Comparison of ENCODE assay signal across 15 cellular contexts in genomic region chr6:15817100-15817499, GRCh38.
DNase-seq lines count a peak whose midpoint lies in the region; TF ChIP-seq lines count a peak whose summit lies in the region.
"Had no signal": no experiment of that assay in that cellular context is flagged by ENCODE, and none has a peak within 500 bp of the region (broad histone marks: within the 10 kb centered on the region; RNA-seq: fewer than 3 reads in every experiment).

No MANE protein-coding gene starts in this region.

- H3K4me1 ChIP-seq in BE2C, result no peaks in the 10 kb centered on the region; the same call in 1 of the 2 replicates
- H3K4me1 ChIP-seq: BLaER1 had no signal

- TF ChIP-seq CTCF in BE2C (IDR thresholded peaks at IDR 0.05; ENCODE audit: low read depth, low read length), result no peak
- TF ChIP-seq CTCF in WERI-Rb-1 (IDR thresholded peaks at IDR 0.05; ENCODE audit: low read depth, low read length), result no peak

- no peak overlapping the region for H3K27ac ChIP-seq in WERI-Rb-1
- H3K27ac ChIP-seq: BLaER1 had no signal

- H3K4me3 ChIP-seq in BE2C (ENCODE audit: low read depth, low read length) (no peak overlapping the region), WERI-Rb-1 (ENCODE audit: low read depth, low read length) (no peak overlapping the region)
- H3K4me3 ChIP-seq: BLaER1, GM23338 had no signal

- H3K27me3 ChIP-seq in BE2C (no peaks in the 10 kb centered on the region), WERI-Rb-1 (ENCODE audit: insufficient read depth, low read depth, severe bottlenecking) (no peaks in the 10 kb centered on the region)
- H3K27me3 ChIP-seq: BLaER1 had no signal

- H3K9me3 ChIP-seq in BE2C (no peaks in the 10 kb centered on the region), WERI-Rb-1 (ENCODE audit: severe bottlenecking) (no peaks in the 10 kb centered on the region)
- H3K9me3 ChIP-seq: BLaER1 had no signal

- no peaks in the 10 kb centered on the region for H3K36me3 ChIP-seq in BE2C
- no peaks in the 10 kb centered on the region for H3K36me3 ChIP-seq in WERI-Rb-1
- H3K36me3 ChIP-seq: BLaER1 had no signal

- DNase-seq in BE2C (peak; percentile 37), M059J (ENCODE audit: low read depth) (peak; percentile 19), WERI-Rb-1 (peak; percentile 77), hippocampal formation (lab: John Stamatoyannopoulos, UW) (no peak), NOMO-1 treated with DMSO at 0.1 percent for 48 hours (lab: John Stamatoyannopoulos, UW; ENCODE audit: unreplicated experiment) (no peak), amygdala (lab: John Stamatoyannopoulos, UW) (no peak)
- DNase-seq: CD4-positive, alpha-beta memory T cell; DMS153; DMS79; GF-D8; HFFc6; IMR-90; KBM-7 had no signal

Comparison
In these comparisons a context has a peak if more than half of its experiments do, and no peak if none do; other contexts are left out.
1. DNase-seq: peak in BE2C (single experiment), M059J (single experiment) and WERI-Rb-1 (single experiment); none in hippocampal formation (0 of 2), NOMO-1 treated with DMSO at 0.1 percent for 48 hours (single experiment) and amygdala (0 of 56).